1 cellular context compared by ENCODE assay signal in the genomic region with DNA sequence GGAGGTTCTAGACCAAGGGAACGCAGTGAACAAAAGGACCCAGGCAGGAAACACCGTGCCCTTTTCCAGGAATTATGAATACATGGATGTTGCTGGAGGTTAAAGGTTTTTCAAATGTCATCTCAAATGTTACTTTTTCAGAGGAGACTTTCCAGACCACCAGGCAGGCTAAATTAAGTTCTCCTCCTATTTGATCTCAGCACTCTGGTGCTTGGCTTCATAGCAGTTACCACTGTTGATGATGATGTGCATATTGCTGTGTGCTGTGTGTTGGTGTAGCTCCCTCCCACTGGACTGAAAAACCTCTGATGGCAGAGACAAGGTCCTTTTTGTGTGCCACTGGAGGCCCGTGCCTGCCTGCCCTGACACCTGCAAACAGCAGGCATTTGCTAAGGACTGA.
TF ChIP-seq lines count a peak whose summit lies in the region.

No MANE protein-coding gene starts in this region.

TF ChIP-seq in GM23338, 12 proteins besides CTCF, POLR2A, EP300 and RAD21 (continued from another document):
- TF ChIP-seq CREB1 (CRISPR knock-in tag; IDR thresholded peaks at IDR 0.05; ENCODE audit: low read depth) (no peak), ZNF114 (CRISPR knock-in tag; IDR thresholded peaks at IDR 0.05) (no peak)
